15 cellular contexts compared by ENCODE assay signal in the genomic region with DNA sequence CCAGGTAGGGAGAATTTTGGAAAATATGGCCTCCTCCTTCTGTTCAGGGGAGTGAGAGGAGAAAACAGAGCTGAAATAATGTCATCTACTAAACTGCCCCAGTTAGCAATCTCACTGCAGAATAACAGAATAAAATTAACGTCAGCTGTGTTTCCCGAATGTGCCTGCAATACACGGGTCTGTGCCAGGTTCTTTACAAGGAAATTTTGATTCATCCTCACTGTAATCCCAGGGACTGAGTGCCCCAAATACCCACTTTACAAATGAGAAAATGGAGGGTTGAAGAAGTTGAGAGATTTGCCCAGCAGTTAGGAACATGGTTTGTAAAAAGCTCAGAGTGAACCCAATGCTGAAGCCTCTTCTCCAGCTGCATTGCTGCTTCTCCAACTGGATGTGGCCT. TPM values are rescaled to one million over a fixed set of nuclear protein-coding genes. Genes with fewer than 3 reads are reported as not detected.
"Had no signal": no experiment of that assay in that cellular context is flagged by ENCODE, and none has a peak within 500 bp of the region (broad histone marks: within the 10 kb centered on the region; RNA-seq: fewer than 3 reads in every experiment).

No MANE protein-coding gene starts in this region.

- ATAC-seq: activated CD8-positive, alpha-beta T cell treated with anti-CD3 and anti-CD28 coated beads, Interleukin-2, amount 10 ng/mL, durations not matched to agents 7 days and 5 days had no signal

- H3K9me3 ChIP-seq: esophagus squamous epithelium, right atrium auricular region had no signal

- H3K27ac ChIP-seq: right atrium auricular region had no signal

- H3K27ac Mint-ChIP-seq: activated CD8-positive, alpha-beta T cell treated with anti-CD3 and anti-CD28 coated beads, Interleukin-2, amount 10 ng/mL, durations not matched to agents 7 days and 5 days; type B pancreatic cell had no signal

- H3K4me3 ChIP-seq: esophagus squamous epithelium, right atrium auricular region, smooth muscle cell had no signal

- H3K4me2 ChIP-seq: smooth muscle cell had no signal

- DNase-seq: activated CD4-positive, alpha-beta T cell treated with anti-CD3 and anti-CD28 coated beads for 1 hour; activated CD8-positive, alpha-beta memory T cell treated with anti-CD3 and anti-CD28 coated beads, Interleukin-2, amount 50 U/mL, for 48 hours; activated CD8-positive, alpha-beta T cell treated with anti-CD3 and anti-CD28 coated beads, Interleukin-2, amount 10 ng/mL, durations not matched to agents 7 days and 5 days; activated naive CD4-positive, alpha-beta T cell treated with Interleukin-2 at 50 U/mL for 16 hours; esophagus squamous epithelium; naive B cell; stimulated activated naive CD4-positive, alpha-beta T cell; substantia nigra; SW 1271 had no signal

- H3K4me3 Mint-ChIP-seq: activated CD8-positive, alpha-beta T cell treated with anti-CD3 and anti-CD28 coated beads, Interleukin-2, amount 10 ng/mL, durations not matched to agents 7 days and 5 days; type B pancreatic cell had no signal

- H3K36me3 Mint-ChIP-seq: naive B cell, type B pancreatic cell had no signal

- H3K27me3 ChIP-seq: right atrium auricular region had no signal

- H3K36me3 ChIP-seq: esophagus squamous epithelium, right atrium auricular region had no signal

- H3K9me3 Mint-ChIP-seq: type B pancreatic cell had no signal

RNA-seq across cellular contexts. Expression of a gene that starts 21.3 kb away (rescaled TPM):
- total RNA-seq: activated CD8-positive, alpha-beta T cell treated with anti-CD3 and anti-CD28 coated beads, Interleukin-2, amount 10 ng/mL, durations not matched to agents 7 days and 5 days; astrocyte; esophagus squamous epithelium; lower leg skin; posterior vena cava; right atrium auricular region; smooth muscle cell had no signal
- polyA plus RNA-seq: smooth muscle cell had no signal

RNA-seq across cellular contexts. Expression of a gene that starts 22.1 kb away (rescaled TPM):
- total RNA-seq: activated CD8-positive, alpha-beta T cell treated with anti-CD3 and anti-CD28 coated beads, Interleukin-2, amount 10 ng/mL, durations not matched to agents 7 days and 5 days; astrocyte; esophagus squamous epithelium; lower leg skin; posterior vena cava; right atrium auricular region; smooth muscle cell had no signal
- polyA plus RNA-seq: smooth muscle cell had no signal

RNA-seq across cellular contexts. Expression of a gene that starts 44.0 kb away (rescaled TPM):
- total RNA-seq: activated CD8-positive, alpha-beta T cell treated with anti-CD3 and anti-CD28 coated beads, Interleukin-2, amount 10 ng/mL, durations not matched to agents 7 days and 5 days had no signal

RNA-seq across cellular contexts. Expression of a gene that starts 51.3 kb away (rescaled TPM):
- total RNA-seq: activated CD8-positive, alpha-beta T cell treated with anti-CD3 and anti-CD28 coated beads, Interleukin-2, amount 10 ng/mL, durations not matched to agents 7 days and 5 days; astrocyte; esophagus squamous epithelium; lower leg skin; posterior vena cava; right atrium auricular region; smooth muscle cell had no signal
- polyA plus RNA-seq: smooth muscle cell had no signal
